In the genomic region with DNA sequence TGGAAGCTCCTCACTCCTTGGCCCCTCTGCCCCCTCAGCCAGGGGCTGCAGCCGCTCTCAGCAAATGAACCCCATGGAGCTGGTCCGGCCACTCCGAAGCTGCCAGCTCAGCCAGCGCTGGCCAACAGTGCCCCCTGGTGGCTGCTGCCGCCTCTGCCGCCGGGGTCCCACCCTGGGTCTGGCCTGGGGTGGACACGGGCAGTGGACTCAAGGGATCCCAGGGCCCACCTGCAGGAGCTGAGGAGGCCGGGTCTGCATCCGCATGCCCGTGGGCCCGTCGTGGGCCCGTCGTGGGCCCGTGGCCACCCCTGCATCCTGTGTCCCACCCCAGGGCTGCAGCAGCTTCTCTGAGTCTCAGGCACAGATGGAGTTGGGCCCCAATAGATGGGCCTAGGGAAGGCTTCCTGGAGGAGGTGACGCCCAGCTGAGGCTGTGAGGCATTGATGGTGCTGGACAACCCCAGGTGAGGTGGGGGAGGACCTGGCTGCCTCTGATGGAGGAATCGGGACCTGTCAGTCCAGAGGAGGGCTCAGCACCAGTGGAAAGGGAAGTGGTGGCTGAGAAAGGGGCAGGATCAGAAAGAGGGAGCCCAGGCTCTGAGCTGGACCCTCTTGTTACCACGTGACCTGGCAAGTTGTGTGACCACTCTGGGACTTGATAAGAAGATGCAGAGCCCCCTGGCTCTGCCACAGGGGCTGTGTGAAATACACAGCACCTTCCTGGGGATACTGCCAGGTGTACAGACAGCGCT, we compare ENCODE assay signal across 8 cellular contexts.
DNase-seq lines count a peak whose midpoint lies in the region; ATAC-seq and TF ChIP-seq lines count a peak whose summit lies in the region.

No MANE protein-coding gene starts in this region.

- H3K36me3 Mint-ChIP-seq in activated CD4-positive, alpha-beta T cell treated with anti-CD3 and anti-CD28 coated beads, Interleukin-2, amount 10 ng/mL, durations not matched to agents 24 days and 14 days (ENCODE audit: low read depth): no peaks in the 10 kb centered on the region
- peaks cover 2% of the 10 kb centered on the region for H3K36me3 Mint-ChIP-seq in effector memory CD8-positive, alpha-beta T cell (ENCODE audit: insufficient read depth)
- H3K36me3 Mint-ChIP-seq in natural killer cell: no peaks in the 10 kb centered on the region
- no peaks in the 10 kb centered on the region for H3K36me3 Mint-ChIP-seq in stimulated activated memory B cell treated with anti-CD40 and anti-IgM and Interleukin-4, amounts not matched to agents 10 μg/mL and 1 μg/mL and 100 μg/mL, for 72 hours

- no peaks in the 10 kb centered on the region for H3K9me3 Mint-ChIP-seq in activated CD4-positive, alpha-beta T cell treated with anti-CD3 and anti-CD28 coated beads, Interleukin-2, amount 10 ng/mL, durations not matched to agents 24 days and 14 days
- no peaks in the 10 kb centered on the region for H3K9me3 Mint-ChIP-seq in effector memory CD8-positive, alpha-beta T cell
- H3K9me3 Mint-ChIP-seq in natural killer cell: no peaks in the 10 kb centered on the region
- peaks cover 4% of the 10 kb centered on the region for H3K9me3 Mint-ChIP-seq in stimulated activated memory B cell treated with anti-CD40 and anti-IgM and Interleukin-4, amounts not matched to agents 10 μg/mL and 1 μg/mL and 100 μg/mL, for 72 hours

- peak; percentile 91 for DNase-seq in ELF-1 (ENCODE audit: low read depth, low spot score)
- DNase-seq in LoVo (ENCODE audit: low spot score): peak; percentile 23
- peak; percentile 89 for DNase-seq in activated CD4-positive, alpha-beta T cell treated with anti-CD3 and anti-CD28 coated beads, Interleukin-2, amount 10 ng/mL, durations not matched to agents 24 days and 14 days
- peak; percentile 35 to 48 (median 44) for DNase-seq in effector memory CD8-positive, alpha-beta T cell
- peak; percentile 56 for DNase-seq in natural killer cell
- no peak for DNase-seq in DMS79 treated with DMSO at 0.1 percent for 48 hours (lab: John Stamatoyannopoulos, UW)

- no peak overlapping the region for H3K27ac Mint-ChIP-seq in activated CD4-positive, alpha-beta T cell treated with anti-CD3 and anti-CD28 coated beads, Interleukin-2, amount 10 ng/mL, durations not matched to agents 24 days and 14 days
- no peak overlapping the region for H3K27ac Mint-ChIP-seq in effector memory CD8-positive, alpha-beta T cell
- no peak overlapping the region for H3K27ac Mint-ChIP-seq in natural killer cell
- H3K27ac Mint-ChIP-seq in stimulated activated memory B cell treated with anti-CD40 and anti-IgM and Interleukin-4, amounts not matched to agents 10 μg/mL and 1 μg/mL and 100 μg/mL, for 72 hours: no peak overlapping the region

- no peak overlapping the region for H3K4me3 Mint-ChIP-seq in activated CD4-positive, alpha-beta T cell treated with anti-CD3 and anti-CD28 coated beads, Interleukin-2, amount 10 ng/mL, durations not matched to agents 24 days and 14 days
- no peak overlapping the region for H3K4me3 Mint-ChIP-seq in effector memory CD8-positive, alpha-beta T cell
- no peak overlapping the region for H3K4me3 Mint-ChIP-seq in natural killer cell
- H3K4me3 Mint-ChIP-seq in stimulated activated memory B cell treated with anti-CD40 and anti-IgM and Interleukin-4, amounts not matched to agents 10 μg/mL and 1 μg/mL and 100 μg/mL, for 72 hours: no peak overlapping the region

- no peaks in the 10 kb centered on the region for H3K4me1 Mint-ChIP-seq in activated CD4-positive, alpha-beta T cell treated with anti-CD3 and anti-CD28 coated beads, Interleukin-2, amount 10 ng/mL, durations not matched to agents 24 days and 14 days
- peaks cover 0 to 2% of the 10 kb centered on the region in 2 donors for H3K4me1 Mint-ChIP-seq in effector memory CD8-positive, alpha-beta T cell (ENCODE audit: low read depth in 2 of 2)
- H3K4me1 Mint-ChIP-seq in natural killer cell: no peaks in the 10 kb centered on the region
- H3K4me1 Mint-ChIP-seq in stimulated activated memory B cell treated with anti-CD40 and anti-IgM and Interleukin-4, amounts not matched to agents 10 μg/mL and 1 μg/mL and 100 μg/mL, for 72 hours: no peaks in the 10 kb centered on the region

- peak; percentile 39 for ATAC-seq in effector memory CD8-positive, alpha-beta T cell (replicated peaks)
- ATAC-seq in natural killer cell (peak in 2 of 3 donors; percentile 49 to 79), HG03378 (IDR thresholded peaks at IDR 0.05; ENCODE audit: unreplicated experiment) (no peak)
- peak; percentile 53 for ATAC-seq in stimulated activated memory B cell treated with anti-CD40 and anti-IgM and Interleukin-4, amounts not matched to agents 10 μg/mL and 1 μg/mL and 100 μg/mL, for 72 hours

- TF ChIP-seq CTCF in natural killer cell (IDR thresholded peaks at IDR 0.05): peak; percentile 77

- intact Hi-C loops in activated CD4-positive, alpha-beta T cell treated with anti-CD3 and anti-CD28 coated beads, Interleukin-2, amount 10 ng/mL, durations not matched to agents 24 days and 14 days (cut with micrococcal nuclease): no loop called here
- intact Hi-C loops in natural killer cell (cut with micrococcal nuclease): no loop called here

- H3K27me3 Mint-ChIP-seq in activated CD4-positive, alpha-beta T cell treated with anti-CD3 and anti-CD28 coated beads, Interleukin-2, amount 10 ng/mL, durations not matched to agents 24 days and 14 days: no peaks in the 10 kb centered on the region
- peaks cover 46 to 67% of the 10 kb centered on the region in 2 donors for H3K27me3 Mint-ChIP-seq in effector memory CD8-positive, alpha-beta T cell
- peaks cover 14 to 17% of the 10 kb centered on the region in 2 donors for H3K27me3 Mint-ChIP-seq in natural killer cell (ENCODE audit: low read depth in 2 of 2)
- peaks cover 66% of the 10 kb centered on the region for H3K27me3 Mint-ChIP-seq in stimulated activated memory B cell treated with anti-CD40 and anti-IgM and Interleukin-4, amounts not matched to agents 10 μg/mL and 1 μg/mL and 100 μg/mL, for 72 hours
